ENCODE assay signal across 8 cellular contexts in the genomic region with DNA sequence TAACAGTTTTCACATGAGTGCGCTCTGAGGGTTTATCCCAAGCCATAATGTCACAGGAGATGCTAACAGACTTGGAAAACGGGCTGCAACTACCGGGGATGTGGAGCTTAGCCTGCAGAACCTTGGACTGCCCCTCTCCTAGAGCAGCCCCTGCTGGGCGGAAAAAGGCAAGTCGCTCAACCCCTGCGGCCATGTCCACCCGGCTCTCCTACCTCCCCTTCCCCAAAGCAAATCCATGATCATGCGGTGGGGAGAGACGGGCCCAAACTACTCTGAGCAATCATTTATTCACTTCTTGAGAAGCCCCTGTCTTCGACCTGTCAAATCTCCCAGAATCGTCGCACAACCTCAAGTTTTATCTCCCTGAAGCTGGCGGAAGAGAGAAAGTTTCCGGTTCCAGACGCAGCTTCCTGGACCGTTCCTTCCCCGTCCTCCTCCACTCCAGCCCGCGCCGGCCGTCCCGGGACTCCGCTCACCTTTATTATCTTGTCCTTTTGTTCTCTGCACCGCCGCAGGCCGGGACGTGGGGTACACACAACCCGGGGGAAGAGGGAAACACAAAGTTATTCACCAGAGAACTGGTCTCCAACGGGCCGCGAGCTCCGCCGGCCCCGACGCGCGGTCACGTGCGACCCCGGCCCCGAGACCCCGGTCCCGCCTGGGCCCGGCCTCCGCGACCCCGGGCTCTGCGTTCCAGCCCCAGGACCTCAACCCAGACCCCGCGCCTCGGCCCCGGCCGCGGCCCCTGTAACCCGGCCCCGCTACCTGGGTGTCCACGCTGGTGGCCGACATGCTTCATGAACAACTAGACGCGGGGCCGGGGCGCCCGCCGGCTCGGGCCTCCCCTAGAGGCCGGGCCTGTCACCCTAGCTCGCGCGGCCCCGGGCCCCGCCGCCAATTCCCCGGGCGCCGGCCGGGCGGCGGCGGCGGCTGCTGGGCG. TPM values are rescaled to one million over a fixed set of nuclear protein-coding genes. Genes with fewer than 3 reads are reported as not detected.
A peak's percentile ranks its signal among the peaks of the same experiment; 100 is the strongest.
DNase-seq lines count a peak whose midpoint lies in the region; ATAC-seq, FAIRE-seq and TF ChIP-seq lines count a peak whose summit lies in the region.

No MANE protein-coding gene starts in this region.

- H3K4me3 ChIP-seq in A549 (peak overlapping the region; percentile 95), GM12878 (peak overlapping the region; percentile 96)

- TF ChIP-seq RAD21 in A549 (conservative IDR thresholded peaks at IDR 0.05 in 1 of 2, IDR thresholded peaks at IDR 0.05 in 1 of 2): peak; percentile 53 to 58; a peak in 4 of 5 replicates
- peak; percentile 38 for TF ChIP-seq RAD21 in GM12878 (IDR thresholded peaks at IDR 0.05; ENCODE audit: insufficient read depth, low read depth, low read length)

- H4K20me1 ChIP-seq in GM12878 (ENCODE audit: control insufficient read depth, insufficient read depth): peaks cover 3% of the 10 kb centered on the region; the same call in 1 of the 2 replicates

- CTCF ChIA-PET in A549 (lab: Yijun Ruan, JAX) (interaction anchor here (0.7 to 7.8 kb wide), 18 partner anchors 8 to 393 kb away, joined by 3 to 69 read pairs (median 7); a partner anchor contains a TSS), GM12878 (lab: Yijun Ruan, JAX) (interaction anchor here (0.9 to 2.2 kb wide), 12 partner anchors 8 to 243 kb away, joined by 3 to 12 read pairs (median 5); no protein-coding TSS in a partner anchor)

- WGBS in A549 (ENCODE audit: missing lambda C conversion rate): 4% methylated on average over 39 of the region's 81 CpGs
- WGBS in GM12878 (ENCODE audit: insufficient coverage, insufficient replicate concordance, low lambda C conversion rate, missing lambda C conversion rate): 2% methylated on average over 48 of the region's 81 CpGs

- ATAC-seq in A549 (peak; percentile 55 to 72), HG02938 (IDR thresholded peaks at IDR 0.05; ENCODE audit: unreplicated experiment) (peak; percentile 14), GM12878 (peak; percentile 41)

- H3K27ac ChIP-seq in A549 (peak overlapping the region; percentile 96 to 97), GM12878 (ENCODE audit: control insufficient read depth, insufficient read depth) (peak overlapping the region; percentile 83)

- peaks cover 46% of the 10 kb centered on the region for H3K4me1 ChIP-seq in A549
- peaks cover 15% of the 10 kb centered on the region for H3K4me1 ChIP-seq in GM12878 (ENCODE audit: control insufficient read depth, insufficient read depth, low read length)

- intact Hi-C loops in GM12878 (cut with micrococcal nuclease; ENCODE audit: unreplicated experiment): no loop called here

- TSS peak; percentile 64 for BruUV-seq in GM12878 (replicated peaks; lab: Mats Ljungman, UMichigan)

- H2AFZ ChIP-seq in GM12878 (ENCODE audit: control insufficient read depth, low read depth, low read length): peak overlapping the region; percentile 66

- in situ Hi-C loops in GM12878 (cut with MboI): no loop called here

- FAIRE-seq in A549 (lab: Jason Lieb, UNC) (no peak), GM12878 (lab: Jason Lieb, UNC) (no peak)

- TF ChIP-seq POLR2A in A549 (IDR thresholded peaks at IDR 0.05; ENCODE audit: low read length): no peak
- TF ChIP-seq POLR2A in GM12878 (IDR thresholded peaks at IDR 0.05; ENCODE audit: low read depth, low read length): no peak; the same call in 1 of the 2 replicates

- H3K9me3 ChIP-seq in A549 (no peaks in the 10 kb centered on the region), GM12878 (replicated peaks; ENCODE audit: control insufficient read depth, insufficient read depth, low read length) (no peaks in the 10 kb centered on the region)

- H3K4me2 ChIP-seq in A549 (peak overlapping the region; percentile 92), GM12878 (ENCODE audit: control insufficient read depth, insufficient read depth) (peak overlapping the region; percentile 97)

- peak; percentile 41 for TF ChIP-seq CTCF in A549 (IDR thresholded peaks at IDR 0.05)
- peak; percentile 44 to 66 (median 49) for TF ChIP-seq CTCF in GM12878 (IDR thresholded peaks at IDR 0.05 in 2 of 3, conservative IDR thresholded peaks at IDR 0.05 in 1 of 3; ENCODE audit: control insufficient read depth in 2 of 3, extremely low read depth in 1 of 3, insufficient read depth in 1 of 3, low read depth in 3 of 3, low read length in 3 of 3)

- peak overlapping the region; percentile 96 for H3K9ac ChIP-seq in GM12878 (ENCODE audit: control insufficient read depth, insufficient read depth, low read length)

- POLR2A ChIA-PET in A549 (lab: Yijun Ruan, JAX): interaction anchor here (0.6 to 1.5 kb wide), 3 partner anchors 9 to 20 kb away, joined by 3 to 4 read pairs (median 3); a partner anchor contains a TSS
- POLR2A ChIA-PET in GM12878 (lab: Charles Lee): interaction anchor here (0.6 to 1.2 kb wide), 3 partner anchors 15 to 802 kb away, joined by 3 to 4 read pairs (median 3); no protein-coding TSS in a partner anchor

- H3K27me3 ChIP-seq in GM12878 (replicated peaks in 1 of 2; ENCODE audit: control insufficient read depth in 2 of 2, insufficient read depth in 2 of 2, low read length in 1 of 2): no peaks in the 10 kb centered on the region

- SMC1A ChIA-PET in GM12878 (lab: Charles Lee; ENCODE audit: uncharacterized antibody, unreplicated experiment): interaction anchor here (1.2 kb wide), 1 partner anchor 8 kb away, joined by 3 read pairs; no protein-coding TSS in a partner anchor

- H3K79me2 ChIP-seq in GM12878 (ENCODE audit: control insufficient read depth, insufficient read depth, low read length): peaks cover 43% of the 10 kb centered on the region

- RAD21 ChIA-PET in GM12878 (lab: Charles Lee; ENCODE audit: unreplicated experiment): interaction anchor here (1.1 to 1.8 kb wide), 4 partner anchors 15 to 243 kb away, joined by 3 to 6 read pairs (median 5); no protein-coding TSS in a partner anchor

- peaks cover 6 to 9% of the 10 kb centered on the region in 2 experiments; a peak in 3 of 4 replicates for H3K36me3 ChIP-seq in GM12878 (ENCODE audit: control insufficient read depth in 2 of 2, insufficient read depth in 2 of 2, low read length in 1 of 2)

- DNase-seq in A549 (ENCODE audit: low read depth in 1 of 2, low spot score in 1 of 2): peak; percentile 68 to 91
- DNase-seq in GM03348 (ENCODE audit: low spot score): peak; percentile 82
- DNase-seq in NCI-H69 (lab: John Stamatoyannopoulos, UW): peak; percentile 31
- DNase-seq in GM12878 (ENCODE audit: low read depth, low spot score): no peak
- DNase-seq in iris pigment epithelial cell (ENCODE audit: low read depth): peak; percentile 70
- peak; percentile 43 for DNase-seq in stimulated activated CD8-positive, alpha-beta memory T cell treated with anti-CD3 and anti-CD28 coated beads, Interleukin-4, amount 100 ng/mL, for 48 hours
- no peak for DNase-seq in KG1 (lab: John Stamatoyannopoulos, UW)

- TF ChIP-seq EP300 in A549 (IDR thresholded peaks at IDR 0.05): no peak
- no peak for TF ChIP-seq EP300 in GM12878 (IDR thresholded peaks at IDR 0.05; ENCODE audit: borderline replicate concordance in 1 of 2, control insufficient read depth in 1 of 2, low read depth in 2 of 2, low read length in 2 of 2)

RNA-seq across cellular contexts. Expression of a gene that starts 0.6 kb away (rescaled TPM):
- polyA plus RNA-seq in A549 (2011; rRNA removed) (31.4 and 31.8 TPM in 2 replicates), A549 (2017; fragmentation: RNase III; extraction: RNeasy Plus Mini Kit Qiagen cat#74134 plus additional on column Dnase treatment) (33.4 to 37.9 TPM (median 37.8 TPM) in 3 replicates), GM12878 (2011; rRNA removed) (23.2 and 27.5 TPM in 2 replicates), GM12878 (2014; fragmentation: Illumina TruSeq; extraction: Trizol) (23.3 and 24.7 TPM in 2 replicates), GM12878 (2014; fragmentation: Nextera tagmentation; extraction: Ambion mirVana) (10 to 100 TPM; 11.4 to 14.8 TPM), GM12878 (2014; rRNA removed) (32.9 and 33.1 TPM in 2 replicates), GM12878 (2016; fragmentation: Nextera tagmentation; extraction: Ambion mirVana) (10 to 100 TPM in 1 of 2 experiments, 1 to 10 TPM in 1; 4.6 to 14.5 TPM)
- polyA plus RNA-seq in A549 (2012; cell fraction: cytosol; rRNA removed): 20.9 and 23.8 TPM in 2 replicates
- polyA plus RNA-seq in A549 (2012; cell fraction: nucleus; rRNA removed): 23.7 and 28.7 TPM in 2 replicates
- polyA minus RNA-seq in A549 (2011; rRNA and poly(A)+ RNA removed): 27.1 and 30.7 TPM in 2 replicates
- 18.1 and 21.9 TPM in 2 replicates for total RNA-seq in GM12878 (2013; cell fraction: nucleolus; rRNA removed)
- total RNA-seq in GM12878 (2014; rRNA removed) (19.7 and 21.6 TPM in 2 replicates), GM12878 (2014; rRNA removed; fragmentation: Illumina TruSeq; extraction: Trizol) (18.5 and 21.3 TPM in 2 replicates), GM12878 (2021) (36.1 and 37.8 TPM in 2 replicates)
- 17.4 TPM for polyA plus RNA-seq in GM12878 (2011; ENCODE audit: low read depth)
- polyA plus RNA-seq in GM12878 (2011; cell fraction: cytosol; rRNA removed): 20.2 and 23.4 TPM in 2 replicates
- 24.5 and 27.8 TPM in 2 replicates for polyA plus RNA-seq in GM12878 (2011; cell fraction: nucleus; rRNA removed)
- polyA plus RNA-seq in GM12878 (2012): 21.8 and 26.7 TPM in 2 replicates
- 19.0 and 21.1 TPM in 2 replicates for polyA minus RNA-seq in GM12878 (2011; rRNA and poly(A)+ RNA removed)
- 14.3 and 17.2 TPM in 2 replicates for polyA minus RNA-seq in GM12878 (2011; cell fraction: cytosol; rRNA and poly(A)+ RNA removed)
- polyA minus RNA-seq in GM12878 (2011; cell fraction: nucleus; rRNA and poly(A)+ RNA removed): 5.7 and 10.3 TPM in 2 replicates

RNA-seq across cellular contexts. Expression of a gene that starts 20.3 kb away (rescaled TPM):
- polyA plus RNA-seq in A549 (2011; rRNA removed): 0.63 and 0.81 TPM in 2 replicates
- polyA plus RNA-seq in A549 (2012; cell fraction: cytosol; rRNA removed): 0.70 and 1.2 TPM in 2 replicates
- 16.7 and 18.5 TPM in 2 replicates for polyA plus RNA-seq in A549 (2012; cell fraction: nucleus; rRNA removed)
- polyA plus RNA-seq in A549 (2017; fragmentation: RNase III; extraction: RNeasy Plus Mini Kit Qiagen cat#74134 plus additional on column Dnase treatment): 3.2 to 4.9 TPM (median 4.9 TPM) in 3 replicates
- polyA minus RNA-seq in A549 (2011; rRNA and poly(A)+ RNA removed): 0.33 and 0.63 TPM in 2 replicates
- 27.4 and 27.6 TPM in 2 replicates for total RNA-seq in GM12878 (2013; cell fraction: nucleolus; rRNA removed)
- 0.11 TPM in 1 of 2 replicates, not detected in the other for total RNA-seq in GM12878 (2014; rRNA removed)
- total RNA-seq in GM12878 (2014; rRNA removed; fragmentation: Illumina TruSeq; extraction: Trizol): not detected in 2 replicates
- total RNA-seq in GM12878 (2021): not detected in 2 replicates
- 0.29 TPM for polyA plus RNA-seq in GM12878 (2011; ENCODE audit: low read depth)
- polyA plus RNA-seq in GM12878 (2011; rRNA removed): 0.26 and 0.31 TPM in 2 replicates
- polyA plus RNA-seq in GM12878 (2011; cell fraction: cytosol; rRNA removed): 0.99 and 1.1 TPM in 2 replicates
- 4.9 and 10.3 TPM in 2 replicates for polyA plus RNA-seq in GM12878 (2011; cell fraction: nucleus; rRNA removed)
- 1.2 and 4.0 TPM in 2 replicates for polyA plus RNA-seq in GM12878 (2012)
- polyA plus RNA-seq in GM12878 (2014; fragmentation: Illumina TruSeq; extraction: Trizol): not detected in 2 replicates
- polyA plus RNA-seq in GM12878 (2014; fragmentation: Nextera tagmentation; extraction: Ambion mirVana): not detected
- 0.08 TPM in 1 of 2 replicates, not detected in the other for polyA plus RNA-seq in GM12878 (2014; rRNA removed)
- polyA plus RNA-seq in GM12878 (2016; fragmentation: Nextera tagmentation; extraction: Ambion mirVana): not detected
- polyA minus RNA-seq in GM12878 (2011; rRNA and poly(A)+ RNA removed): 0.66 and 1.3 TPM in 2 replicates
- not detected in 2 replicates for polyA minus RNA-seq in GM12878 (2011; cell fraction: cytosol; rRNA and poly(A)+ RNA removed)
- 1.7 and 2.4 TPM in 2 replicates for polyA minus RNA-seq in GM12878 (2011; cell fraction: nucleus; rRNA and poly(A)+ RNA removed)

RNA-seq across cellular contexts. Expression of a gene that starts 38.9 kb away (rescaled TPM):
- polyA plus RNA-seq in A549 (2011; rRNA removed) (5.8 and 6.4 TPM in 2 replicates), A549 (2017; fragmentation: RNase III; extraction: RNeasy Plus Mini Kit Qiagen cat#74134 plus additional on column Dnase treatment) (6.3 to 9.7 TPM (median 8.4 TPM) in 3 replicates), GM12878 (2011; rRNA removed) (not detected in 2 replicates), GM12878 (2014; fragmentation: Illumina TruSeq; extraction: Trizol) (not detected in 2 replicates), GM12878 (2014; fragmentation: Nextera tagmentation; extraction: Ambion mirVana) (not detected), GM12878 (2014; rRNA removed) (not detected in 2 replicates), GM12878 (2016; fragmentation: Nextera tagmentation; extraction: Ambion mirVana) (under 1 TPM in 1 of 2 experiments, not detected in 1; 0.11 TPM)
- polyA plus RNA-seq in A549 (2012; cell fraction: cytosol; rRNA removed): 3.4 and 5.3 TPM in 2 replicates
- polyA plus RNA-seq in A549 (2012; cell fraction: nucleus; rRNA removed): 9.6 and 12.0 TPM in 2 replicates
- polyA minus RNA-seq in A549 (2011; rRNA and poly(A)+ RNA removed): 4.5 and 6.3 TPM in 2 replicates
- not detected in 2 replicates for total RNA-seq in GM12878 (2013; cell fraction: nucleolus; rRNA removed)
- total RNA-seq in GM12878 (2014; rRNA removed) (not detected in 2 replicates), GM12878 (2014; rRNA removed; fragmentation: Illumina TruSeq; extraction: Trizol) (not detected in 2 replicates), GM12878 (2021) (not detected in 2 replicates)
- polyA plus RNA-seq in GM12878 (2011; ENCODE audit: low read depth): not detected
- polyA plus RNA-seq in GM12878 (2011; cell fraction: cytosol; rRNA removed): not detected in 2 replicates
- not detected in 2 replicates for polyA plus RNA-seq in GM12878 (2011; cell fraction: nucleus; rRNA removed)
- polyA plus RNA-seq in GM12878 (2012): not detected in 2 replicates
- not detected in 2 replicates for polyA minus RNA-seq in GM12878 (2011; rRNA and poly(A)+ RNA removed)
- polyA minus RNA-seq in GM12878 (2011; cell fraction: cytosol; rRNA and poly(A)+ RNA removed): not detected in 2 replicates
- polyA minus RNA-seq in GM12878 (2011; cell fraction: nucleus; rRNA and poly(A)+ RNA removed): not detected in 2 replicates

RNA-seq across cellular contexts. Expression of a gene that starts 57.2 kb away (rescaled TPM):
- polyA plus RNA-seq in A549 (2011; rRNA removed) (41.0 and 43.5 TPM in 2 replicates), A549 (2017; fragmentation: RNase III; extraction: RNeasy Plus Mini Kit Qiagen cat#74134 plus additional on column Dnase treatment) (89.4 to 106 TPM (median 102 TPM) in 3 replicates), GM12878 (2011; rRNA removed) (19.2 and 26.1 TPM in 2 replicates), GM12878 (2014; fragmentation: Illumina TruSeq; extraction: Trizol) (6.8 and 15.9 TPM in 2 replicates), GM12878 (2014; fragmentation: Nextera tagmentation; extraction: Ambion mirVana) (1 to 10 TPM in 1 of 2 experiments, under 1 TPM in 1; 0.45 to 1.5 TPM), GM12878 (2014; rRNA removed) (56.4 and 58.9 TPM in 2 replicates), GM12878 (2016; fragmentation: Nextera tagmentation; extraction: Ambion mirVana) (10 to 100 TPM; 35.6 to 36.6 TPM)
- 63.2 and 87.0 TPM in 2 replicates for polyA plus RNA-seq in A549 (2012; cell fraction: cytosol; rRNA removed)
- 528 and 670 TPM in 2 replicates for polyA plus RNA-seq in A549 (2012; cell fraction: nucleus; rRNA removed)
- 36.9 and 58.2 TPM in 2 replicates for polyA minus RNA-seq in A549 (2011; rRNA and poly(A)+ RNA removed)
- 164 and 192 TPM in 2 replicates for total RNA-seq in GM12878 (2013; cell fraction: nucleolus; rRNA removed)
- total RNA-seq in GM12878 (2014; rRNA removed) (32.1 and 40.5 TPM in 2 replicates), GM12878 (2014; rRNA removed; fragmentation: Illumina TruSeq; extraction: Trizol) (15.6 and 16.9 TPM in 2 replicates), GM12878 (2021) (67.4 and 79.9 TPM in 2 replicates)
- 31.0 TPM for polyA plus RNA-seq in GM12878 (2011; ENCODE audit: low read depth)
- polyA plus RNA-seq in GM12878 (2011; cell fraction: cytosol; rRNA removed): 37.0 and 50.6 TPM in 2 replicates
- 540 and 583 TPM in 2 replicates for polyA plus RNA-seq in GM12878 (2011; cell fraction: nucleus; rRNA removed)
- polyA plus RNA-seq in GM12878 (2012): 72.1 and 81.0 TPM in 2 replicates
- polyA minus RNA-seq in GM12878 (2011; rRNA and poly(A)+ RNA removed): 26.0 and 32.3 TPM in 2 replicates
- 13.7 and 14.7 TPM in 2 replicates for polyA minus RNA-seq in GM12878 (2011; cell fraction: cytosol; rRNA and poly(A)+ RNA removed)
- polyA minus RNA-seq in GM12878 (2011; cell fraction: nucleus; rRNA and poly(A)+ RNA removed): 64.4 and 75.1 TPM in 2 replicates

Comparison
In these comparisons a context has a peak if more than half of its experiments do, and no peak if none do; other contexts are left out.
1. DNase-seq: peak in A549 (2 of 2), GM03348 (single experiment), NCI-H69 (single experiment), iris pigment epithelial cell (single experiment) and stimulated activated CD8-positive, alpha-beta memory T cell treated with anti-CD3 and anti-CD28 coated beads, Interleukin-4, amount 100 ng/mL, for 48 hours (single experiment); none in GM12878 (single experiment) and KG1 (single experiment).
2. Peak in every context shown above with its lines, with median percentiles within 50 percentile points of each other: ATAC-seq.